In genomic region chr12:132447731-132448452, GRCh38 we compare ENCODE assay signal across 20 cellular contexts. TPM values are rescaled to one million over a fixed set of nuclear protein-coding genes. Genes with fewer than 3 reads are reported as not detected.
A peak's percentile ranks its signal among the peaks of the same experiment; 100 is the strongest.
DNase-seq lines count a peak whose midpoint lies in the region; ATAC-seq and TF ChIP-seq lines count a peak whose summit lies in the region.
"Had no signal": no experiment of that assay in that cellular context is flagged by ENCODE, and none has a peak within 500 bp of the region (broad histone marks: within the 10 kb centered on the region; RNA-seq: fewer than 3 reads in every experiment).

No MANE protein-coding gene starts in this region.

- H3K36me3 ChIP-seq in left ventricle myocardium inferior = no peaks in the 10 kb centered on the region
- no peaks in the 10 kb centered on the region for H3K36me3 ChIP-seq in DOHH2 (ENCODE audit: control insufficient read depth, low read length)
- no peaks in the 10 kb centered on the region for H3K36me3 ChIP-seq in thymus (ENCODE audit: control insufficient read depth, insufficient read depth)

- DNase-seq in right cardiac atrium (peak in 2 of 3 donors; percentile 21 to 28), left ventricle myocardium inferior (no peak), T-helper 2 cell (no peak), cerebellar cortex (ENCODE audit: low spot score) (no peak)
- DNase-seq: ACHN, AML-193, DND-41, GF-D8, NCI-H1417 treated with DMSO at 0.1 percent for 48 hours, NCI-H1930, NCI-H82, Right ventricle myocardium superior had no signal

- peaks cover 3% of the 10 kb centered on the region; the same call in 1 of the 2 replicates for H3F3A ChIP-seq in DOHH2 (ENCODE audit: control insufficient read depth, insufficient read depth)

- intact Hi-C loops in right cardiac atrium (cut with DNase I) = no loop called here
- intact Hi-C loops in left ventricle myocardium inferior (cut with micrococcal nuclease) = no loop called here
- intact Hi-C loops in dendritic cell treated with granulocyte-macrophage colony-stimulating factor and Interleukin-4, amounts not matched to agents 40 ng/mL and 50 ng/mL, for 4 days (cut with micrococcal nuclease) = no loop called here

- H4K20me1 ChIP-seq in DOHH2 (ENCODE audit: control insufficient read depth, insufficient read depth, low read depth, low read length) = no peaks in the 10 kb centered on the region

- H3K27me3 ChIP-seq in right cardiac atrium (ENCODE audit: control insufficient read depth, insufficient read depth) (no peaks in the 10 kb centered on the region), left ventricle myocardium inferior (ENCODE audit: low read depth) (peaks cover 95% of the 10 kb centered on the region), DOHH2 (ENCODE audit: control insufficient read depth, low read length) (peaks cover 3% of the 10 kb centered on the region; the same call in 1 of the 2 replicates), thymus (ENCODE audit: control insufficient read depth, insufficient read depth) (no peaks in the 10 kb centered on the region)

- H3K4me3 ChIP-seq in right cardiac atrium (ENCODE audit: low read length) = no peak overlapping the region
- H3K4me3 ChIP-seq in left ventricle myocardium inferior = no peak overlapping the region
- H3K4me3 ChIP-seq in DOHH2 (ENCODE audit: low read length) = no peak overlapping the region
- no peak overlapping the region for H3K4me3 ChIP-seq in thymus (ENCODE audit: low read length)
- H3K4me3 ChIP-seq: GM23338, K562, SK-N-MC had no signal

- no peaks in the 10 kb centered on the region for H3K36me3 Mint-ChIP-seq in dendritic cell treated with granulocyte-macrophage colony-stimulating factor and Interleukin-4, amounts not matched to agents 40 ng/mL and 50 ng/mL, for 4 days (ENCODE audit: low read depth)

- H3K9me3 Mint-ChIP-seq in dendritic cell treated with granulocyte-macrophage colony-stimulating factor and Interleukin-4, amounts not matched to agents 40 ng/mL and 50 ng/mL, for 4 days = no peaks in the 10 kb centered on the region

- H3K4me1 ChIP-seq in right cardiac atrium (ENCODE audit: control insufficient read depth, insufficient read depth, low read length) (no peaks in the 10 kb centered on the region), left ventricle myocardium inferior (no peaks in the 10 kb centered on the region), DOHH2 (ENCODE audit: control insufficient read depth, low read length) (peaks cover 61% of the 10 kb centered on the region), thymus (ENCODE audit: control insufficient read depth, insufficient read depth, low read length) (peaks cover 21% of the 10 kb centered on the region)

- H3K27ac ChIP-seq in right cardiac atrium (ENCODE audit: low read length) (no peak overlapping the region), left ventricle myocardium inferior (replicated peaks) (no peak overlapping the region), DOHH2 (ENCODE audit: low read depth, low read length) (peak overlapping the region; percentile 42), thymus (ENCODE audit: low read depth) (peak overlapping the region; percentile 55)
- H3K27ac ChIP-seq: SK-N-MC had no signal

- peaks cover 42% of the 10 kb centered on the region for H3K27me3 Mint-ChIP-seq in dendritic cell treated with granulocyte-macrophage colony-stimulating factor and Interleukin-4, amounts not matched to agents 40 ng/mL and 50 ng/mL, for 4 days

- H3K27ac Mint-ChIP-seq in dendritic cell treated with granulocyte-macrophage colony-stimulating factor and Interleukin-4, amounts not matched to agents 40 ng/mL and 50 ng/mL, for 4 days = peak overlapping the region; percentile 62
- H3K27ac Mint-ChIP-seq: GM23338 had no signal

- no peak for TF ChIP-seq CTCF in left ventricle myocardium inferior (IDR thresholded peaks at IDR 0.05; ENCODE audit: borderline replicate concordance)
- TF ChIP-seq CTCF in DOHH2 (IDR thresholded peaks at IDR 0.05; ENCODE audit: low read depth, low read length, poor library complexity, severe bottlenecking) = no peak

- H3K4me3 Mint-ChIP-seq in dendritic cell treated with granulocyte-macrophage colony-stimulating factor and Interleukin-4, amounts not matched to agents 40 ng/mL and 50 ng/mL, for 4 days = no peak overlapping the region
- H3K4me3 Mint-ChIP-seq: GM23338 had no signal

- H3K4me2 ChIP-seq in DOHH2 (ENCODE audit: low read length) = peak overlapping the region; percentile 29
- H3K4me2 ChIP-seq: GM23338 had no signal

- 76% methylated on average over 23 of the region's 23 CpGs for WGBS in right cardiac atrium
- 74% methylated on average over 23 of the region's 23 CpGs for WGBS in thymus

- H3K9me2 ChIP-seq in DOHH2 (replicated peaks; ENCODE audit: control insufficient read depth, low read length) = no peaks in the 10 kb centered on the region

- H3K79me2 ChIP-seq in DOHH2 (ENCODE audit: control insufficient read depth, low read length) = no peaks in the 10 kb centered on the region

- H3K9me3 ChIP-seq in right cardiac atrium (ENCODE audit: control insufficient read depth, low read length) (no peaks in the 10 kb centered on the region), left ventricle myocardium inferior (replicated peaks) (no peaks in the 10 kb centered on the region), DOHH2 (ENCODE audit: control insufficient read depth, insufficient read depth, low read length) (no peaks in the 10 kb centered on the region), thymus (ENCODE audit: control insufficient read depth) (no peaks in the 10 kb centered on the region)

- no peak for ATAC-seq in right cardiac atrium
- ATAC-seq: GM23338, HCT116, K562, Panc1 had no signal

- peaks cover 39% of the 10 kb centered on the region for H3K4me1 Mint-ChIP-seq in dendritic cell treated with granulocyte-macrophage colony-stimulating factor and Interleukin-4, amounts not matched to agents 40 ng/mL and 50 ng/mL, for 4 days (ENCODE audit: low read depth)

RNA-seq across cellular contexts. Expression of gene FBRSL1, which starts 42.1 kb away (rescaled TPM):
- total RNA-seq in right cardiac atrium = 10 to 100 TPM; 50.4 to 65.0 (median 54.7) TPM
- 36.4 TPM for polyA plus RNA-seq in right cardiac atrium
- 66.0 TPM for total RNA-seq in left ventricle myocardium inferior
- 28.7 TPM for polyA plus RNA-seq in thymus

Comparison
In these comparisons a context has a peak if more than half of its experiments do, and no peak if none do; other contexts are left out.
1. DNase-seq: peak in right cardiac atrium (2 of 3); none in left ventricle myocardium inferior (single experiment), T-helper 2 cell (0 of 5) and cerebellar cortex (single experiment).
2. H3K27ac ChIP-seq: peak in DOHH2 (single experiment) and thymus (single experiment); none in right cardiac atrium (single experiment) and left ventricle myocardium inferior (single experiment).